23 cellular contexts compared by ENCODE assay signal in the genomic region with DNA sequence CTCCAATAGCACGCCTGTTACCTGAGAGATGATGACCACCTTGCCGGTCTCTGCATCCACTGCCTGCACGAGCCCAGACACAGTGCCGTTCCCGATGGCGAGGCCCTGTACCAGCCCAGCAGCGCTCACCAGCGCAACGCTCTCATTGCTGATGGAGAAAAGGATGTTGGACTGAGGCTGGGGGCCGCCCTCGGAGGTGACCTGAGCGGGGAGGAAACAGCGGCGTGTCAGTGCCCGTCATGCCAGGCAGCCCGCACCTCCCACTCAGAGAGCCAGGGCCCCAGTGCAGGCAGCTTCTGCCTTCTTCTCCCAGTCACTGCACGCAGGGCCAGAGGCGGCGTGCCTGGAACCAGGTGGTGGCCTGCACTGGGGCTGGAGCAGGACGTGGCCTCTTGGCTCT.
"Had no signal": no experiment of that assay in that cellular context is flagged by ENCODE, and none has a peak within 500 bp of the region (broad histone marks: within the 10 kb centered on the region; RNA-seq: fewer than 3 reads in every experiment).

No MANE protein-coding gene starts in this region.

- H3K36me3 ChIP-seq: colonic mucosa, MG63 had no signal

- DNase-seq: activated CD4-positive, alpha-beta memory T cell treated with anti-CD3 and anti-CD28 coated beads, Interleukin-2, amount 10 ng/mL, durations not matched to agents 7 days and 5 days; activated CD4-positive, alpha-beta T cell treated with anti-CD3 and anti-CD28 coated beads, Interleukin-2, amount 10 ng/mL, durations not matched to agents 7 days and 5 days; activated CD4-positive, CD25-positive, alpha-beta regulatory T cell; activated T-cell treated with anti-CD3 and anti-CD28 coated beads for 4 hours; colonic mucosa; MG63; MV-4-11; NCI-H1092 treated with DMSO at 0.1 percent for 48 hours; NCI-H1436; NCI-H187 treated with DMSO at 0.1 percent for 48 hours; NCI-H2107; NCI-H510A treated with DMSO at 0.1 percent for 48 hours; NCI-H69; NK-92 treated with Interleukin-12 subunit alpha and Interleukin-12 subunit beta, amount 100 ng/mL, for 24 hours; OCI-M1; RPMI8226; T-cell; T-helper 2 cell; T1000 had no signal

- H3K27me3 ChIP-seq: colonic mucosa, MG63 had no signal

- H3K27me3 Mint-ChIP-seq: activated CD4-positive, alpha-beta memory T cell treated with anti-CD3 and anti-CD28 coated beads, Interleukin-2, amount 10 ng/mL, durations not matched to agents 7 days and 5 days; activated CD4-positive, alpha-beta T cell treated with anti-CD3 and anti-CD28 coated beads, Interleukin-2, amount 10 ng/mL, durations not matched to agents 7 days and 5 days; T-cell had no signal

- ATAC-seq: activated naive CD4-positive, alpha-beta T cell treated with anti-CD3 and anti-CD28 coated beads, Interleukin-2, amount 50 U/mL, for 72 hours; Panc1; Right ventricle myocardium inferior; T-cell had no signal

- H3K9me3 ChIP-seq: colonic mucosa, MG63 had no signal

- H3K4me3 Mint-ChIP-seq: activated CD4-positive, alpha-beta memory T cell treated with anti-CD3 and anti-CD28 coated beads, Interleukin-2, amount 10 ng/mL, durations not matched to agents 7 days and 5 days; activated CD4-positive, alpha-beta T cell treated with anti-CD3 and anti-CD28 coated beads, Interleukin-2, amount 10 ng/mL, durations not matched to agents 7 days and 5 days; T-cell had no signal

- H3K9me3 Mint-ChIP-seq: activated CD4-positive, alpha-beta memory T cell treated with anti-CD3 and anti-CD28 coated beads, Interleukin-2, amount 10 ng/mL, durations not matched to agents 7 days and 5 days; activated CD4-positive, alpha-beta T cell treated with anti-CD3 and anti-CD28 coated beads, Interleukin-2, amount 10 ng/mL, durations not matched to agents 7 days and 5 days; activated naive CD4-positive, alpha-beta T cell treated with anti-CD3 and anti-CD28 coated beads, Interleukin-2, amount 50 U/mL, for 72 hours; T-cell had no signal

- H3K4me1 ChIP-seq: colonic mucosa had no signal

- H3K27ac Mint-ChIP-seq: activated CD4-positive, alpha-beta memory T cell treated with anti-CD3 and anti-CD28 coated beads, Interleukin-2, amount 10 ng/mL, durations not matched to agents 7 days and 5 days; activated CD4-positive, alpha-beta T cell treated with anti-CD3 and anti-CD28 coated beads, Interleukin-2, amount 10 ng/mL, durations not matched to agents 7 days and 5 days had no signal

- H3K4me3 ChIP-seq: colonic mucosa, MG63, SK-N-MC had no signal

- H3K27ac ChIP-seq: colonic mucosa, SK-N-MC had no signal
